In genomic region chr19:1878583-1878982, GRCh38 we compare ENCODE assay signal across 6 cellular contexts. TPM values are rescaled to one million over a fixed set of nuclear protein-coding genes. Genes with fewer than 3 reads are reported as not detected.
DNase-seq lines count a peak whose midpoint lies in the region; ATAC-seq and TF ChIP-seq lines count a peak whose summit lies in the region.
"Not testable (repeated sequence)": the region's sequence is repeated elsewhere in the genome, so short reads cannot be mapped to it uniquely, and the experiment has no call there.

No MANE protein-coding gene starts in this region.

- not testable (repeated sequence) for H3K9me3 ChIP-seq in T-helper 17 cell (ENCODE audit: control insufficient read depth, low read length, poor library complexity, severe bottlenecking)

- not testable (repeated sequence) for H3K36me3 Mint-ChIP-seq in T-helper 17 cell (ENCODE audit: low read depth)
- H3K36me3 Mint-ChIP-seq in activated CD8-positive, alpha-beta T cell treated with anti-CD3 and anti-CD28 coated beads for 36 hours (ENCODE audit: low read depth) = peaks cover 35% of the 10 kb centered on the region
- peaks cover 68% of the 10 kb centered on the region for H3K36me3 Mint-ChIP-seq in effector memory CD8-positive, alpha-beta T cell (ENCODE audit: insufficient read depth)
- peaks cover 10 to 13% (median 10%) of the 10 kb centered on the region in 3 donors for H3K36me3 Mint-ChIP-seq in immature natural killer cell
- peaks cover 42% of the 10 kb centered on the region for H3K36me3 Mint-ChIP-seq in stimulated activated effector memory CD8-positive, alpha-beta T cell treated with anti-CD3 and anti-CD28 coated beads, Interleukin-12 subunit alpha, Interleukin-12 subunit beta, amount 100 ng/mL, for 72 hours

- H3K9me3 Mint-ChIP-seq in activated CD8-positive, alpha-beta T cell treated with anti-CD3 and anti-CD28 coated beads for 36 hours; effector memory CD8-positive, alpha-beta T cell; immature natural killer cell; stimulated activated effector memory CD8-positive, alpha-beta T cell treated with anti-CD3 and anti-CD28 coated beads, Interleukin-12 subunit alpha, Interleukin-12 subunit beta, amount 100 ng/mL, for 72 hours: not testable (repeated sequence)

- not testable (repeated sequence) for ATAC-seq in T-helper 17 cell; activated CD8-positive, alpha-beta T cell treated with anti-CD3 and anti-CD28 coated beads for 36 hours; effector memory CD8-positive, alpha-beta T cell (replicated peaks); stimulated activated effector memory CD8-positive, alpha-beta T cell treated with anti-CD3 and anti-CD28 coated beads, Interleukin-12 subunit alpha, Interleukin-12 subunit beta, amount 100 ng/mL, for 72 hours

- H3K4me3 Mint-ChIP-seq in T-helper 17 cell = peak overlapping the region; percentile 61
- H3K4me3 Mint-ChIP-seq in activated CD8-positive, alpha-beta T cell treated with anti-CD3 and anti-CD28 coated beads for 36 hours; stimulated activated effector memory CD8-positive, alpha-beta T cell treated with anti-CD3 and anti-CD28 coated beads, Interleukin-12 subunit alpha, Interleukin-12 subunit beta, amount 100 ng/mL, for 72 hours: not testable (repeated sequence)
- peak overlapping the region in 1 of 2 donors; percentile 23 for H3K4me3 Mint-ChIP-seq in effector memory CD8-positive, alpha-beta T cell
- peak overlapping the region in 2 of 5 donors; percentile 24 to 41 for H3K4me3 Mint-ChIP-seq in immature natural killer cell

- POLR2A ChIA-PET in activated CD8-positive, alpha-beta T cell treated with anti-CD3 and anti-CD28 coated beads for 36 hours (lab: Charles Lee) = not testable (repeated sequence)

- intact Hi-C loops in activated CD8-positive, alpha-beta T cell treated with anti-CD3 and anti-CD28 coated beads for 36 hours (cut with micrococcal nuclease) = not testable (repeated sequence)

- CTCF ChIA-PET in activated CD8-positive, alpha-beta T cell treated with anti-CD3 and anti-CD28 coated beads for 36 hours (lab: Charles Lee) = not testable (repeated sequence)

- peak; percentile 73 for DNase-seq in G401 (ENCODE audit: low spot score)
- not testable (repeated sequence) for DNase-seq in T-helper 17 cell; activated CD8-positive, alpha-beta T cell treated with anti-CD3 and anti-CD28 coated beads for 36 hours; effector memory CD8-positive, alpha-beta T cell; immature natural killer cell; stimulated activated effector memory CD8-positive, alpha-beta T cell treated with anti-CD3 and anti-CD28 coated beads, Interleukin-12 subunit alpha, Interleukin-12 subunit beta, amount 100 ng/mL, for 72 hours (ENCODE audit: low spot score in 2 of 2)

- H3K27ac Mint-ChIP-seq in T-helper 17 cell (peak overlapping the region; percentile 67), immature natural killer cell (peak overlapping the region in 4 of 6 donors; percentile 30 to 71 (median 44))
- peak overlapping the region; percentile 20 for H3K27ac Mint-ChIP-seq in activated CD8-positive, alpha-beta T cell treated with anti-CD3 and anti-CD28 coated beads for 36 hours
- H3K27ac Mint-ChIP-seq in effector memory CD8-positive, alpha-beta T cell = peak overlapping the region; percentile 84
- peak overlapping the region; percentile 54 for H3K27ac Mint-ChIP-seq in stimulated activated effector memory CD8-positive, alpha-beta T cell treated with anti-CD3 and anti-CD28 coated beads, Interleukin-12 subunit alpha, Interleukin-12 subunit beta, amount 100 ng/mL, for 72 hours

- not testable (repeated sequence) for TF ChIP-seq CTCF in activated CD8-positive, alpha-beta T cell treated with anti-CD3 and anti-CD28 coated beads for 36 hours (IDR thresholded peaks at IDR 0.05)

- H3K27me3 Mint-ChIP-seq in T-helper 17 cell; activated CD8-positive, alpha-beta T cell treated with anti-CD3 and anti-CD28 coated beads for 36 hours; effector memory CD8-positive, alpha-beta T cell: not testable (repeated sequence)
- H3K27me3 Mint-ChIP-seq in immature natural killer cell (ENCODE audit: low read depth in 3 of 3) = peaks cover 37 to 44% (median 39%) of the 10 kb centered on the region in 3 donors

- in situ Hi-C loops in G401 (cut with HindIII; ENCODE audit: low sequenced_read_pairs) = not testable (repeated sequence)

- H3K4me1 Mint-ChIP-seq in T-helper 17 cell = peaks cover 38% of the 10 kb centered on the region
- peaks cover 39% of the 10 kb centered on the region for H3K4me1 Mint-ChIP-seq in activated CD8-positive, alpha-beta T cell treated with anti-CD3 and anti-CD28 coated beads for 36 hours (ENCODE audit: low read depth)
- H3K4me1 Mint-ChIP-seq in effector memory CD8-positive, alpha-beta T cell (ENCODE audit: low read depth in 2 of 2) = peaks cover 42 to 52% of the 10 kb centered on the region in 2 donors
- H3K4me1 Mint-ChIP-seq in immature natural killer cell = peaks cover 41 to 56% of the 10 kb centered on the region in 2 donors
- H3K4me1 Mint-ChIP-seq in stimulated activated effector memory CD8-positive, alpha-beta T cell treated with anti-CD3 and anti-CD28 coated beads, Interleukin-12 subunit alpha, Interleukin-12 subunit beta, amount 100 ng/mL, for 72 hours = peaks cover 37% of the 10 kb centered on the region

RNA-seq across cellular contexts. Expression of gene ABHD17A, which starts 6.7 kb away (rescaled TPM):
- 94.4 and 130 TPM in 2 replicates for total RNA-seq in G401 (2014; rRNA removed; shearing (Covaris generic))
- 100 to 1,000 TPM; 121 to 125 TPM for total RNA-seq in T-helper 17 cell
- total RNA-seq in activated CD8-positive, alpha-beta T cell treated with anti-CD3 and anti-CD28 coated beads for 36 hours = 100 to 1,000 TPM; 112 to 113 TPM
- polyA plus RNA-seq in immature natural killer cell = 100 to 1,000 TPM; 652 to 783 (median 741) TPM

RNA-seq across cellular contexts. Expression of gene KLF16, which starts 15.2 kb away (rescaled TPM):
- total RNA-seq in G401 (2014; rRNA removed; shearing (Covaris generic)) = 27.9 and 29.2 TPM in 2 replicates
- 10 to 100 TPM; 37.9 to 46.5 TPM for total RNA-seq in T-helper 17 cell
- 10 to 100 TPM; 25.6 to 27.7 TPM for total RNA-seq in activated CD8-positive, alpha-beta T cell treated with anti-CD3 and anti-CD28 coated beads for 36 hours
- under 1 TPM; 0.12 to 0.55 (median 0.49) TPM for polyA plus RNA-seq in immature natural killer cell

RNA-seq across cellular contexts. Expression of gene ADAT3, which starts 26.6 kb away (rescaled TPM):
- 8.6 and 13.5 TPM in 2 replicates for total RNA-seq in G401 (2014; rRNA removed; shearing (Covaris generic))
- total RNA-seq in T-helper 17 cell = 1 to 10 TPM; 6.4 to 8.5 TPM
- total RNA-seq in activated CD8-positive, alpha-beta T cell treated with anti-CD3 and anti-CD28 coated beads for 36 hours = 1 to 10 TPM; 5.3 to 6.7 TPM
- 10 to 100 TPM in 1 of 3 donors, 1 to 10 TPM in 2; 2.1 to 10.0 (median 4.3) TPM for polyA plus RNA-seq in immature natural killer cell

RNA-seq across cellular contexts. Expression of gene SCAMP4, which starts 26.6 kb away (rescaled TPM):
- 45.9 and 70.6 TPM in 2 replicates for total RNA-seq in G401 (2014; rRNA removed; shearing (Covaris generic))
- 10 to 100 TPM; 19.2 to 20.7 TPM for total RNA-seq in T-helper 17 cell
- 10 to 100 TPM; 23.1 to 25.1 TPM for total RNA-seq in activated CD8-positive, alpha-beta T cell treated with anti-CD3 and anti-CD28 coated beads for 36 hours
- polyA plus RNA-seq in immature natural killer cell = 10 to 100 TPM in 2 of 3 donors, 1 to 10 TPM in 1; 7.6 to 31.9 (median 22.6) TPM

RNA-seq across cellular contexts. Expression of gene REXO1, which starts 30.3 kb away (rescaled TPM):
- 7.8 and 10.7 TPM in 2 replicates for total RNA-seq in G401 (2014; rRNA removed; shearing (Covaris generic))
- total RNA-seq in T-helper 17 cell = 100 to 1,000 TPM in 1 of 2 donors, 10 to 100 TPM in 1; 98.7 to 107 TPM
- total RNA-seq in activated CD8-positive, alpha-beta T cell treated with anti-CD3 and anti-CD28 coated beads for 36 hours = 10 to 100 TPM; 43.4 to 46.8 TPM
- 10 to 100 TPM in 1 of 3 donors, 1 to 10 TPM in 1, under 1 TPM in 1; 0.63 to 13.0 (median 4.5) TPM for polyA plus RNA-seq in immature natural killer cell

Comparison
In these comparisons a context has a peak if more than half of its experiments do, and no peak if none do; other contexts are left out.
1. H3K27ac Mint-ChIP-seq: peak in every context shown above with its lines; median percentile 84 in effector memory CD8-positive, alpha-beta T cell; 67 in T-helper 17 cell; 54 in stimulated activated effector memory CD8-positive, alpha-beta T cell treated with anti-CD3 and anti-CD28 coated beads, Interleukin-12 subunit alpha, Interleukin-12 subunit beta, amount 100 ng/mL, for 72 hours; 44 in immature natural killer cell; 20 in activated CD8-positive, alpha-beta T cell treated with anti-CD3 and anti-CD28 coated beads for 36 hours.